Comparison of ENCODE assay signal across 8 cellular contexts in genomic region chr6:127342946-127343752, GRCh38. TPM values are rescaled to one million over a fixed set of nuclear protein-coding genes. Genes with fewer than 3 reads are reported as not detected.
DNase-seq lines count a peak whose midpoint lies in the region; TF ChIP-seq lines count a peak whose summit lies in the region.

Gene ECHDC1 (minus strand): TSS chr6:127343609. CDS start chr6:127331028, 12,581 bp downstream.

- TF ChIP-seq CTCF in MM.1S (IDR thresholded peaks at IDR 0.05; ENCODE audit: low read length) (no peak), glutamatergic neuron (IDR thresholded peaks at IDR 0.05; ENCODE audit: partially characterized antibody, unreplicated experiment) (no peak), ovary (IDR thresholded peaks at IDR 0.05) (no peak)

- H3K4me1 Mint-ChIP-seq in glutamatergic neuron (ENCODE audit: low read depth, unreplicated experiment): no peaks in the 10 kb centered on the region

- H3K9me3 ChIP-seq in MM.1S (replicated peaks; ENCODE audit: insufficient read depth, low read length): no peaks in the 10 kb centered on the region
- no peaks in the 10 kb centered on the region for H3K9me3 ChIP-seq in SJSA1 (replicated peaks)
- no peaks in the 10 kb centered on the region for H3K9me3 ChIP-seq in ovary
- H3K9me3 ChIP-seq in thymus (ENCODE audit: control insufficient read depth): no peaks in the 10 kb centered on the region

- no peaks in the 10 kb centered on the region for H3K9me3 Mint-ChIP-seq in glutamatergic neuron (ENCODE audit: unreplicated experiment)

- peak within 1 kb of the TSS; percentile 82 for H3K4me2 ChIP-seq in MM.1S (ENCODE audit: low read depth, low read length)

- H3K4me3 Mint-ChIP-seq in glutamatergic neuron (ENCODE audit: unreplicated experiment): no peak within 1 kb of the TSS

- TF ChIP-seq EP300 in ovary (IDR thresholded peaks at IDR 0.05): no peak

- H3K27me3 ChIP-seq in MM.1S (replicated peaks; ENCODE audit: insufficient read depth, low read length): no peaks in the 10 kb centered on the region
- H3K27me3 ChIP-seq in SJSA1 (replicated peaks): no peaks in the 10 kb centered on the region
- H3K27me3 ChIP-seq in ovary: no peaks in the 10 kb centered on the region
- no peaks in the 10 kb centered on the region for H3K27me3 ChIP-seq in thymus (ENCODE audit: control insufficient read depth, insufficient read depth)

- 0% methylated on average over 71 to 72 of the region's 72 CpGs for WGBS in ovary, 3 donors
- under 1% methylated on average over 71 of the region's 72 CpGs for WGBS in thymus

- peaks cover 3% of the 10 kb centered on the region; the same call in 1 of the 2 replicates for H3F3A ChIP-seq in MM.1S (ENCODE audit: insufficient read depth, low read length)

- no peaks in the 10 kb centered on the region for H4K20me1 ChIP-seq in MM.1S (ENCODE audit: insufficient read depth, low read length)

- H3K9ac ChIP-seq in MM.1S (ENCODE audit: low read length): peak within 1 kb of the TSS; percentile 79

- H3K27me3 Mint-ChIP-seq in glutamatergic neuron (ENCODE audit: unreplicated experiment): no peaks in the 10 kb centered on the region

- H3K4me1 ChIP-seq in MM.1S (ENCODE audit: low read length) (peaks cover 5% of the 10 kb centered on the region; the same call in 1 of the 2 replicates), SJSA1 (replicated peaks) (peaks cover 44% of the 10 kb centered on the region), ovary (ENCODE audit: insufficient read depth) (peaks cover 10% of the 10 kb centered on the region), thymus (ENCODE audit: control insufficient read depth, insufficient read depth, low read length) (peaks cover 17% of the 10 kb centered on the region)

- TF ChIP-seq POLR2A in ovary (IDR thresholded peaks at IDR 0.05): no peak

- intact Hi-C loops in ovary (cut with DNase I): no loop called here

- DNase-seq in GDM1 (lab: John Stamatoyannopoulos, UW) (peak; percentile 80), HCEC 1CT (peak; percentile 79), MM.1S (peak; percentile 63), SJSA1 (ENCODE audit: low read depth in 1 of 2, low spot score in 2 of 2) (peak; percentile 73 to 84), glutamatergic neuron (peak; percentile 73), ovary (peak; percentile 45 to 72 (median 54))
- DNase-seq in activated naive CD4-positive, alpha-beta T cell treated with Interleukin-2 at 50 U/mL for 16 hours: peak; percentile 76

- H3K27ac Mint-ChIP-seq in glutamatergic neuron (ENCODE audit: unreplicated experiment): no peak within 1 kb of the TSS

- H3K4me3 ChIP-seq in MM.1S (ENCODE audit: low read length) (peak within 1 kb of the TSS; percentile 89), SJSA1 (peak within 1 kb of the TSS; percentile 53), ovary (peak within 1 kb of the TSS; percentile 49), thymus (ENCODE audit: low read length) (peak within 1 kb of the TSS; percentile 88)

- no peaks in the 10 kb centered on the region for H3K36me3 Mint-ChIP-seq in glutamatergic neuron (ENCODE audit: unreplicated experiment)

- peak within 1 kb of the TSS; percentile 86 for H2AFZ ChIP-seq in MM.1S (ENCODE audit: low read length)

- peaks cover 57% of the 10 kb centered on the region for H3K79me2 ChIP-seq in MM.1S (ENCODE audit: low read length)

- H3K27ac ChIP-seq in MM.1S (ENCODE audit: low read length): peak within 1 kb of the TSS; percentile 63; the same call in 1 of the 2 replicates
- H3K27ac ChIP-seq in SJSA1: peak within 1 kb of the TSS; percentile 83
- H3K27ac ChIP-seq in ovary: peak within 1 kb of the TSS; percentile 31 to 54
- peak within 1 kb of the TSS; percentile 96 for H3K27ac ChIP-seq in thymus (ENCODE audit: low read depth)

- H3K36me3 ChIP-seq in MM.1S (replicated peaks; ENCODE audit: insufficient read depth, low read length): no peaks in the 10 kb centered on the region
- H3K36me3 ChIP-seq in SJSA1: peaks cover 10% of the 10 kb centered on the region; the same call in 1 of the 2 replicates
- no peaks in the 10 kb centered on the region for H3K36me3 ChIP-seq in ovary
- no peaks in the 10 kb centered on the region for H3K36me3 ChIP-seq in thymus (ENCODE audit: control insufficient read depth, insufficient read depth)

- H3K9me2 ChIP-seq in MM.1S (replicated peaks; ENCODE audit: insufficient read depth, low read length): no peaks in the 10 kb centered on the region

RNA-seq across cellular contexts. Expression of gene ECHDC1, which starts in this region (rescaled TPM):
- 47.4 and 81.2 TPM in 2 replicates for total RNA-seq in SJSA1 (2014; rRNA removed; shearing (Covaris generic))
- total RNA-seq in glutamatergic neuron (ENCODE audit: unreplicated experiment) (38.4 TPM), ovary (10 to 100 TPM; 19.3 to 40.3 (median 21.8) TPM)
- polyA plus RNA-seq in ovary (10 to 100 TPM; 23.9 to 34.9 TPM), thymus (51.5 TPM)

Comparison
In these comparisons a context has a peak if more than half of its experiments do, and no peak if none do; other contexts are left out.
1. Peak in every context shown above with its lines: DNase-seq, H3K4me3 ChIP-seq and H3K27ac ChIP-seq.
2. H3K27ac ChIP-seq: peak in every context shown above with its lines; median percentile 96 in thymus; 83 in SJSA1; 63 in MM.1S; 42 in ovary.